Comparison of ENCODE assay signal across 2 cellular contexts in genomic region chr12:40122842-40123241, GRCh38.
TF ChIP-seq lines count a peak whose summit lies in the region.

No MANE protein-coding gene starts in this region.

TF ChIP-seq in HepG2, 621 proteins besides CTCF, POLR2A, EP300 and RAD21:
- TF ChIP-seq MAFK (conservative IDR thresholded peaks at IDR 0.05 in 1 of 2, IDR thresholded peaks at IDR 0.05 in 1 of 2; ENCODE audit: low read length in 2 of 2): peak; percentile 91 to 95
- peak; percentile 96 for TF ChIP-seq MAFF (IDR thresholded peaks at IDR 0.05; ENCODE audit: low read depth, low read length)
- no peak for TF ChIP-seq ZNF7 (CRISPR knock-in tag; IDR thresholded peaks at IDR 0.05)

TF ChIP-seq in K562, 482 proteins besides CTCF, POLR2A, EP300 and RAD21:
- TF ChIP-seq HIVEP1 (CRISPR knock-in tag; IDR thresholded peaks at IDR 0.05) (no peak), ZNF3 (CRISPR knock-in tag; IDR thresholded peaks at IDR 0.05) (no peak), SFPQ (IDR thresholded peaks at IDR 0.05; ENCODE audit: low read depth, low read length) (no peak), MAFF (IDR thresholded peaks at IDR 0.05; ENCODE audit: low read length) (peak; percentile 86), HMGXB4 (CRISPR knock-in tag; IDR thresholded peaks at IDR 0.05) (no peak), ZNF316 (IDR thresholded peaks at IDR 0.05) (peak; percentile 95), MAFG (tag; conservative IDR thresholded peaks at IDR 0.05) (peak; percentile 92), PPARD (CRISPR knock-in tag; IDR thresholded peaks at IDR 0.05) (no peak), MAFK (IDR thresholded peaks at IDR 0.05; ENCODE audit: low read length) (peak; percentile 89), PREB (CRISPR knock-in tag; IDR thresholded peaks at IDR 0.05) (no peak), C11orf30 (IDR thresholded peaks at IDR 0.05; ENCODE audit: low read depth) (peak; percentile 89)
